In genomic region chr19:21940684-21941083, GRCh38 we compare ENCODE assay signal across 18 cellular contexts.
DNase-seq lines count a peak whose midpoint lies in the region; ATAC-seq and TF ChIP-seq lines count a peak whose summit lies in the region.
"Had no signal": no experiment of that assay in that cellular context is flagged by ENCODE, and none has a peak within 500 bp of the region (broad histone marks: within the 10 kb centered on the region; RNA-seq: fewer than 3 reads in every experiment).

No MANE protein-coding gene starts in this region.

- no peaks in the 10 kb centered on the region for H3K27me3 ChIP-seq in heart right ventricle
- H3K27me3 ChIP-seq: BLaER1 had no signal

- H3K27ac ChIP-seq in heart right ventricle, result no peak overlapping the region
- H3K27ac ChIP-seq: BLaER1, HL-60 had no signal

- ATAC-seq in HG03175 (IDR thresholded peaks at IDR 0.05; ENCODE audit: unreplicated experiment) (no peak), heart right ventricle (no peak)

- 73 to 78% methylated on average over 30 of the region's 30 CpGs for WGBS in heart right ventricle, 2 donors

- peaks cover 14% of the 10 kb centered on the region for H3K9me3 Mint-ChIP-seq in activated CD4-positive, alpha-beta T cell treated with anti-CD3 and anti-CD28 coated beads, Interleukin-2, amount 10 ng/mL, durations not matched to agents 24 days and 14 days
- peaks cover 37% of the 10 kb centered on the region for H3K9me3 Mint-ChIP-seq in HFFc6
- peaks cover 65% of the 10 kb centered on the region for H3K9me3 Mint-ChIP-seq in chondrocyte (ENCODE audit: low read depth)
- H3K9me3 Mint-ChIP-seq in osteocyte (ENCODE audit: unreplicated experiment), result peaks cover 40% of the 10 kb centered on the region
- H3K9me3 Mint-ChIP-seq in immature natural killer cell, result peaks cover 0 to 10% (median 10%) of the 10 kb centered on the region in 6 donors

- DNase-seq in activated CD4-positive, alpha-beta T cell treated with anti-CD3 and anti-CD28 coated beads, Interleukin-2, amount 10 ng/mL, durations not matched to agents 24 days and 14 days, result peak; percentile 13
- no peak for DNase-seq in activated CD4-positive, alpha-beta T cell treated with anti-CD3 and anti-CD28 coated beads for 4 hours
- DNase-seq in HFFc6, result no peak
- peak; percentile 65 for DNase-seq in chondrocyte (ENCODE audit: low spot score)
- peak; percentile 81 for DNase-seq in osteocyte (ENCODE audit: extremely low spot score, unreplicated experiment)
- DNase-seq in immature natural killer cell, result no peak
- DNase-seq in heart right ventricle, result no peak
- DNase-seq: 8988T; CD4-positive, alpha-beta memory T cell; DMS153; DMS79; GDM1; GOT3; H9 had no signal

- no peaks in the 10 kb centered on the region for H3K4me1 ChIP-seq in heart right ventricle
- H3K4me1 ChIP-seq: BLaER1 had no signal

- intact Hi-C loops in activated CD4-positive, alpha-beta T cell treated with anti-CD3 and anti-CD28 coated beads, Interleukin-2, amount 10 ng/mL, durations not matched to agents 24 days and 14 days (cut with micrococcal nuclease), result no loop called here
- intact Hi-C loops in heart right ventricle (cut with DNase I), result no loop called here

- H3K36me3 ChIP-seq in heart right ventricle, result no peaks in the 10 kb centered on the region
- H3K36me3 ChIP-seq: BLaER1 had no signal

- peaks cover 0 to 99% (median 13%) of the 10 kb centered on the region in 11 donors for H3K9me3 ChIP-seq in heart right ventricle

- H3K27ac Mint-ChIP-seq in activated CD4-positive, alpha-beta T cell treated with anti-CD3 and anti-CD28 coated beads, Interleukin-2, amount 10 ng/mL, durations not matched to agents 24 days and 14 days, result no peak overlapping the region
- H3K27ac Mint-ChIP-seq in HFFc6, result no peak overlapping the region
- no peak overlapping the region for H3K27ac Mint-ChIP-seq in chondrocyte (ENCODE audit: unreplicated experiment)
- H3K27ac Mint-ChIP-seq in osteocyte (ENCODE audit: unreplicated experiment), result no peak overlapping the region
- no peak overlapping the region for H3K27ac Mint-ChIP-seq in immature natural killer cell
- H3K27ac Mint-ChIP-seq: CD14-positive monocyte, H9 had no signal

- H3K4me3 ChIP-seq in heart right ventricle, result no peak overlapping the region
- H3K4me3 ChIP-seq: BLaER1 had no signal

- H3K36me3 Mint-ChIP-seq in activated CD4-positive, alpha-beta T cell treated with anti-CD3 and anti-CD28 coated beads, Interleukin-2, amount 10 ng/mL, durations not matched to agents 24 days and 14 days (ENCODE audit: low read depth), result no peaks in the 10 kb centered on the region
- H3K36me3 Mint-ChIP-seq in HFFc6 (ENCODE audit: low read depth) (peaks cover 3% of the 10 kb centered on the region; the same call in 1 of the 2 replicates), chondrocyte (ENCODE audit: low read depth) (no peaks in the 10 kb centered on the region), osteocyte (ENCODE audit: unreplicated experiment) (no peaks in the 10 kb centered on the region), immature natural killer cell (no peaks in the 10 kb centered on the region)
- H3K36me3 Mint-ChIP-seq: CD14-positive monocyte had no signal

- H3K27me3 Mint-ChIP-seq in activated CD4-positive, alpha-beta T cell treated with anti-CD3 and anti-CD28 coated beads, Interleukin-2, amount 10 ng/mL, durations not matched to agents 24 days and 14 days, result no peaks in the 10 kb centered on the region
- H3K27me3 Mint-ChIP-seq in HFFc6 (ENCODE audit: insufficient read depth) (no peaks in the 10 kb centered on the region), chondrocyte (ENCODE audit: low read depth) (no peaks in the 10 kb centered on the region), osteocyte (ENCODE audit: unreplicated experiment) (no peaks in the 10 kb centered on the region), immature natural killer cell (ENCODE audit: low read depth in 3 of 3) (peaks cover 0 to 3% (median 0%) of the 10 kb centered on the region in 3 donors)
- H3K27me3 Mint-ChIP-seq: CD4-positive, alpha-beta memory T cell had no signal

- no peaks in the 10 kb centered on the region for H3K4me1 Mint-ChIP-seq in activated CD4-positive, alpha-beta T cell treated with anti-CD3 and anti-CD28 coated beads, Interleukin-2, amount 10 ng/mL, durations not matched to agents 24 days and 14 days
- H3K4me1 Mint-ChIP-seq in HFFc6 (ENCODE audit: low read depth) (no peaks in the 10 kb centered on the region), chondrocyte (ENCODE audit: low read depth) (no peaks in the 10 kb centered on the region), osteocyte (ENCODE audit: unreplicated experiment) (no peaks in the 10 kb centered on the region), immature natural killer cell (no peaks in the 10 kb centered on the region)
- H3K4me1 Mint-ChIP-seq: CD14-positive monocyte; CD4-positive, alpha-beta memory T cell; H9 had no signal

- TF ChIP-seq CTCF in HFFc6 (IDR thresholded peaks at IDR 0.05) (no peak), chondrocyte (IDR thresholded peaks at IDR 0.05) (no peak), osteocyte (IDR thresholded peaks at IDR 0.05) (no peak), heart right ventricle (IDR thresholded peaks at IDR 0.05) (no peak)

- H3K4me3 Mint-ChIP-seq in activated CD4-positive, alpha-beta T cell treated with anti-CD3 and anti-CD28 coated beads, Interleukin-2, amount 10 ng/mL, durations not matched to agents 24 days and 14 days, result no peak overlapping the region
- H3K4me3 Mint-ChIP-seq in HFFc6 (peak overlapping the region; percentile 39; the same call in 1 of the 2 replicates), chondrocyte (ENCODE audit: unreplicated experiment) (no peak overlapping the region), osteocyte (ENCODE audit: unreplicated experiment) (no peak overlapping the region), immature natural killer cell (no peak overlapping the region)
- H3K4me3 Mint-ChIP-seq: CD14-positive monocyte, H9 had no signal

Comparison
In these comparisons a context has a peak if more than half of its experiments do, and no peak if none do; other contexts are left out.
1. DNase-seq: peak in activated CD4-positive, alpha-beta T cell treated with anti-CD3 and anti-CD28 coated beads, Interleukin-2, amount 10 ng/mL, durations not matched to agents 24 days and 14 days (single experiment), chondrocyte (single experiment) and osteocyte (single experiment); none in activated CD4-positive, alpha-beta T cell treated with anti-CD3 and anti-CD28 coated beads for 4 hours (0 of 2), HFFc6 (single experiment), immature natural killer cell (0 of 3) and heart right ventricle (0 of 2).